19 cellular contexts compared by ENCODE assay signal in the genomic region with DNA sequence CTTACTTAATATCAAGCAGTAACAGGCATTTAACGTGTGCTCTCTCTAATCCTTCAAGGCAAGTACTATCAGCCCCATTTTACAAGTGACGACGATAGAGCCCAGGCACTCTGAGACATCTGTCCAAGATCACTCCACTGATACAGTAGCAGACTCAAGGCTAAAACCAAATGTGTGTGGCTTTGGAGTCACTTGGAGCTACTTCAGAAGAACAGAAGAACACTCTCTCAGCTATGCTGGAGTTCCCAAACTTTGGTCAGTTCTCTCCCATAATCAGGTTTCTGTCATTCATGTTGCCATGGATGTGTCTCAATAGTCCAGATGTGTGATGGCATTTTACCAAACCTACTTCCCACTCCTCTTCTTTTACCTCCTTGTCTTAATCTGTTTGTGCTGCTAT. TPM values are rescaled to one million over a fixed set of nuclear protein-coding genes. Genes with fewer than 3 reads are reported as not detected.
DNase-seq lines count a peak whose midpoint lies in the region; ATAC-seq and TF ChIP-seq lines count a peak whose summit lies in the region.
"Had no signal": no experiment of that assay in that cellular context is flagged by ENCODE, and none has a peak within 500 bp of the region (broad histone marks: within the 10 kb centered on the region; RNA-seq: fewer than 3 reads in every experiment).

No MANE protein-coding gene starts in this region.

- H3K27me3 Mint-ChIP-seq in MCF 10A (ENCODE audit: insufficient read depth, unreplicated experiment), result no peaks in the 10 kb centered on the region
- H3K27me3 Mint-ChIP-seq: CD4-positive, alpha-beta T cell had no signal

- no TSS peak for BruUV-seq in MCF 10A (replicated peaks; lab: Mats Ljungman, UMichigan)

- no peaks in the 10 kb centered on the region for H3K9me3 Mint-ChIP-seq in MCF 10A (ENCODE audit: unreplicated experiment)
- H3K9me3 Mint-ChIP-seq: HFFc6 had no signal

- no peak overlapping the region for H3K4me3 Mint-ChIP-seq in MCF 10A (ENCODE audit: unreplicated experiment)
- H3K4me3 Mint-ChIP-seq: CD4-positive, alpha-beta T cell; HFFc6 had no signal

- H3K9me3 ChIP-seq in breast epithelium (no peaks in the 10 kb centered on the region), upper lobe of right lung (no peaks in the 10 kb centered on the region), adrenal gland (replicated peaks in 1 of 3) (no peaks in the 10 kb centered on the region), transverse colon (no peaks in the 10 kb centered on the region)
- H3K9me3 ChIP-seq: A549, Caco-2 had no signal

- in situ Hi-C loops in transverse colon (cut with MboI; ENCODE audit: low pct_ligation_motif_present in 1 of 4, low pct_unique_long_range_greater_than_20kb in 1 of 4, low sequenced_read_pairs in 3 of 4), result no loop called here

- peaks cover 46% of the 10 kb centered on the region for H3K36me3 Mint-ChIP-seq in MCF 10A (ENCODE audit: insufficient read depth, unreplicated experiment)

- H3K36me3 ChIP-seq in breast epithelium, result no peaks in the 10 kb centered on the region
- H3K36me3 ChIP-seq in upper lobe of right lung, result no peaks in the 10 kb centered on the region
- H3K36me3 ChIP-seq in adrenal gland (replicated peaks in 1 of 2), result no peaks in the 10 kb centered on the region
- no peaks in the 10 kb centered on the region for H3K36me3 ChIP-seq in transverse colon

- POLR2A ChIA-PET in MCF 10A (lab: Yijun Ruan, JAX), result no interaction called here

- DNase-seq in MCF 10A (ENCODE audit: unreplicated experiment), result no peak
- DNase-seq in breast epithelium (ENCODE audit: low spot score in 2 of 2), result no peak
- peak; percentile 25 for DNase-seq in NCI-H82 (lab: John Stamatoyannopoulos, UW)
- peak; percentile 58 for DNase-seq in islet precursor cell
- no peak for DNase-seq in upper lobe of right lung
- no peak for DNase-seq in kidney tubule cell (ENCODE audit: low spot score)
- DNase-seq in adrenal gland, result no peak
- DNase-seq in transverse colon, result no peak
- DNase-seq: AML-193; Caco-2; CD4-positive, alpha-beta T cell; GOT3; H7; HFFc6 had no signal

- H3K27ac Mint-ChIP-seq in MCF 10A (ENCODE audit: low read depth, unreplicated experiment), result peak overlapping the region; percentile 13
- H3K27ac Mint-ChIP-seq: CD4-positive, alpha-beta T cell; HFFc6 had no signal

- H3K4me3 ChIP-seq in breast epithelium (no peak overlapping the region), upper lobe of right lung (no peak overlapping the region), adrenal gland (no peak overlapping the region), transverse colon (no peak overlapping the region)
- H3K4me3 ChIP-seq: A549 had no signal

- H3K4me1 ChIP-seq in breast epithelium (no peaks in the 10 kb centered on the region), upper lobe of right lung (peaks cover 6% of the 10 kb centered on the region), adrenal gland (replicated peaks in 1 of 2) (peaks cover 0 to 11% of the 10 kb centered on the region in 2 donors), transverse colon (no peaks in the 10 kb centered on the region)
- H3K4me1 ChIP-seq: A549, Caco-2 had no signal

- H3K4me1 Mint-ChIP-seq in MCF 10A (ENCODE audit: insufficient read depth, unreplicated experiment), result peaks cover 30% of the 10 kb centered on the region

- no peak for TF ChIP-seq EP300 in transverse colon (IDR thresholded peaks at IDR 0.05; ENCODE audit: low read depth)

- WGBS in adrenal gland, 4 donors, result 56 to 71% (median 65%) methylated on average over 3 of the region's 3 CpGs
- 82% methylated on average over 3 of the region's 3 CpGs; no CpG with 5 or more reads in 1 of the 2 donors for WGBS in transverse colon (ENCODE audit: low coverage in 1 of 2), 2 donors

- ATAC-seq in upper lobe of right lung, result peak; percentile 7
- ATAC-seq: A549, HCT116 had no signal

- no peak for TF ChIP-seq POLR2A in breast epithelium (IDR thresholded peaks at IDR 0.05)
- no peak for TF ChIP-seq POLR2A in adrenal gland (IDR thresholded peaks at IDR 0.05)
- no peak for TF ChIP-seq POLR2A in transverse colon (IDR thresholded peaks at IDR 0.05)

- CTCF ChIA-PET in MCF 10A (lab: Yijun Ruan, JAX), result interaction anchor here (0.7 kb wide), 1 partner anchor 127 kb away, joined by 3 read pairs; no protein-coding TSS in a partner anchor

- H3K27ac ChIP-seq in breast epithelium (peak overlapping the region in 1 of 2 donors; percentile 16), upper lobe of right lung (no peak overlapping the region), adrenal gland (no peak overlapping the region), transverse colon (peak overlapping the region in 1 of 4 donors; percentile 3)
- H3K27ac ChIP-seq: 22Rv1, A549, C4-2B, HL-60 had no signal

- TF ChIP-seq CTCF in MCF 10A (IDR thresholded peaks at IDR 0.05; ENCODE audit: unreplicated experiment) (no peak), breast epithelium (IDR thresholded peaks at IDR 0.05) (no peak), upper lobe of right lung (IDR thresholded peaks at IDR 0.05) (no peak), adrenal gland (IDR thresholded peaks at IDR 0.05) (no peak), transverse colon (IDR thresholded peaks at IDR 0.05) (no peak)

- intact Hi-C loops in MCF 10A (cut with micrococcal nuclease), result no loop called here
- intact Hi-C loops in breast epithelium (cut with DNase I; ENCODE audit: low total_unique reads), result no loop called here
- intact Hi-C loops in upper lobe of right lung (cut with DNase I), result no loop called here
- intact Hi-C loops in adrenal gland (cut with DNase I), result no loop called here
- intact Hi-C loops in transverse colon (cut with DNase I; ENCODE audit: low total_unique reads), result loop anchor here (5.0 kb wide), 1 partner anchor 891 kb away; no protein-coding TSS in a partner anchor

- H3K27me3 ChIP-seq in breast epithelium (no peaks in the 10 kb centered on the region), upper lobe of right lung (no peaks in the 10 kb centered on the region), adrenal gland (no peaks in the 10 kb centered on the region), transverse colon (no peaks in the 10 kb centered on the region)

RNA-seq across cellular contexts. Expression of gene PID1, which starts 39.6 kb away (rescaled TPM):
- total RNA-seq in MCF 10A (2022) (123 and 211 TPM in 2 replicates), breast epithelium (10 to 100 TPM; 13.5 to 60.3 (median 42.0) TPM), upper lobe of right lung (51.4 TPM), adrenal gland (10 to 100 TPM; 25.3 to 81.9 (median 60.0) TPM), transverse colon (10 to 100 TPM; 21.6 to 54.6 (median 27.9) TPM)
- polyA plus RNA-seq in adrenal gland, result 10 to 100 TPM; 17.5 to 45.3 (median 19.9) TPM

Comparison
In these comparisons a context has a peak if more than half of its experiments do, and no peak if none do; other contexts are left out.
1. DNase-seq: peak in NCI-H82 (single experiment) and islet precursor cell (single experiment); none in MCF 10A (single experiment), breast epithelium (0 of 2), upper lobe of right lung (single experiment), kidney tubule cell (single experiment), adrenal gland (0 of 7) and transverse colon (single experiment).